In the genomic region with DNA sequence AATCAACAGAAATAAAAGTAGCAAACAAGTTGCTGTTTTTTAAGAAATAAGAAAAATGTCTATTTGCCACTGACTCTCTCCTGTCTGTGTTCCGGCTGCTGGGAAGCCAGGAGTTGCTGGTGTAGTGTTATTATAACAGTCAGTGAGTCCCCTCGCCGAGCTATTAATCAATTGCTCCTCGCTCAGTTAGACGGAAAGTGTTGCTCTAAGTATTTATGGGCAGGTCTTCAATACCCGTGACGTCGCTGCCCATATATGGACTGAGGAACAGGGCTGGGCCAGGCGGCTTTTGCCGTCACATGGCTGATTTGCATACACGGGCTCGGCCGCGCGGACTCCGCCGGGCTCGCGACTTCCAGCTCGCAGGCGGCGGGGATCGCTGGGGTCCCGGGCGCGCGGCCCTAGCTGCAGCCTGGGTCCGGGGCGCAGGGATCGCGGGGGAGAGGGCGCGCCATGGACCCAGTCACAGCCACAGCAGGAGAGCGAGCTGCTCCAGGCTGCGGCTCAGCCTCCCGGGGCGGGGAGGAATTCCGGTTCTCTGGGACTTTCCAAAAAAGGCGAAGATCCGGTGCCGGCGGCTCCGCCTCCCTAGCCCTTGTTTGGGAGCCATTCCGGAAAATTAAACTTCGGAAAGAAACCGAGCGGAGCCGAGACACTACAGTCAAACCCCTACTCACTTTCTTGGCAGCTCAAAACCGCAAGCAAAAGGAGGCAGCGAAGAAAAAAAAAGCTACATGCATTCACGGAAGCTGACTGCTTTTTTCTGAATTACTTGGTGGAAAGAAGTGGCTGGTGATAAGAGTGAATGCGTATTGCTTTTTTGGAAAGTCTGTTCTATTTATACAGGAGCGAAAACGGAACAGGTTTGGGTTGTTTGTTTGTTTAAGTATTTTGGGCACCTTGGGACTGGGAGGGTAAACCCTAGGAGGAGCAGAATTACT, we compare ENCODE assay signal across 8 cellular contexts. TPM values are rescaled to one million over a fixed set of nuclear protein-coding genes. Genes with fewer than 3 reads are reported as not detected.
DNase-seq lines count a peak whose midpoint lies in the region; ATAC-seq lines count a peak whose summit lies in the region.

TSS of gene EGR2 (minus strand) at position 188 of the 941 bp plus-strand sequence. CDS start 337 bp downstream, outside the sequence.

- intact Hi-C loops in CD4-positive, alpha-beta memory T cell (cut with micrococcal nuclease), result loop anchor here (1.0 to 10.0 kb wide), 13 partner anchors 12 to 915 kb away; partner anchors contain the start of genes ADO, ARID5B and NRBF2

- H3K9me3 Mint-ChIP-seq in CD4-positive, alpha-beta memory T cell, result no peaks in the 10 kb centered on the region
- no peaks in the 10 kb centered on the region for H3K9me3 Mint-ChIP-seq in memory B cell

- peaks cover 25 to 57% (median 38%) of the 10 kb centered on the region in 4 donors for H3K4me1 Mint-ChIP-seq in CD4-positive, alpha-beta memory T cell
- peaks cover 35% of the 10 kb centered on the region for H3K4me1 Mint-ChIP-seq in memory B cell

- H3K9me3 ChIP-seq in CD4-positive, alpha-beta memory T cell (ENCODE audit: control insufficient read depth in 1 of 2, low read length in 2 of 2), result no peaks in the 10 kb centered on the region
- no peaks in the 10 kb centered on the region for H3K9me3 ChIP-seq in effector memory CD4-positive, alpha-beta T cell (ENCODE audit: control insufficient read depth, low read length)

- peak within 1 kb of the TSS; percentile 62 to 66 for H3K4me3 ChIP-seq in CD4-positive, alpha-beta memory T cell (ENCODE audit: low read length in 2 of 2)
- H3K4me3 ChIP-seq in effector memory CD4-positive, alpha-beta T cell (ENCODE audit: insufficient read depth, low read depth, low read length, poor library complexity, severe bottlenecking), result peak within 1 kb of the TSS; percentile 91

- H3K27ac Mint-ChIP-seq in CD4-positive, alpha-beta memory T cell, result peak within 1 kb of the TSS; percentile 91 to 99 (median 97)
- peak within 1 kb of the TSS; percentile 89 for H3K27ac Mint-ChIP-seq in memory B cell

- CTCF ChIA-PET in CD4-positive, alpha-beta memory T cell (lab: Charles Lee; ENCODE audit: partially characterized antibody), result interaction anchor here (0.7 to 8.3 kb wide), 31 partner anchors 8 to 379 kb away, joined by 3 to 166 read pairs (median 5); partner anchors contain the start of genes ADO and NRBF2

- peak; percentile 97 to 99 (median 98) for DNase-seq in CD4-positive, alpha-beta memory T cell
- DNase-seq in HK-2 (ENCODE audit: unreplicated experiment) (peak; percentile 96), NK-92 (lab: John Stamatoyannopoulos, UW; ENCODE audit: unreplicated experiment) (peak; percentile 48), memory B cell (ENCODE audit: low spot score in 2 of 2) (peak; percentile 93 to 97)
- DNase-seq in activated CD8-positive, alpha-beta memory T cell treated with anti-CD3 and anti-CD28 coated beads for 48 hours (ENCODE audit: low read depth in 2 of 3, low spot score in 2 of 3), result peak; percentile 81 to 86 (median 86)
- DNase-seq in effector memory CD4-positive, alpha-beta T cell, result peak; percentile 86 to 94 (median 92)
- DNase-seq in stimulated activated CD8-positive, alpha-beta memory T cell treated with anti-CD3 and anti-CD28 coated beads, Interleukin-12 subunit alpha, Interleukin-12 subunit beta, amount 100 ng/mL, for 1 hour (ENCODE audit: low read depth), result peak; percentile 92

- no peaks in the 10 kb centered on the region for H3K36me3 ChIP-seq in CD4-positive, alpha-beta memory T cell (ENCODE audit: insufficient read depth, low read length)
- H3K36me3 ChIP-seq in effector memory CD4-positive, alpha-beta T cell (ENCODE audit: control insufficient read depth, insufficient read depth, low read length), result no peaks in the 10 kb centered on the region

- peak within 1 kb of the TSS; percentile 90 to 100 (median 98) for H3K4me3 Mint-ChIP-seq in CD4-positive, alpha-beta memory T cell
- H3K4me3 Mint-ChIP-seq in memory B cell, result peak within 1 kb of the TSS; percentile 91

- peaks cover 25% of the 10 kb centered on the region for H3K27me3 ChIP-seq in CD4-positive, alpha-beta memory T cell (ENCODE audit: insufficient read depth, low read length)
- H3K27me3 ChIP-seq in effector memory CD4-positive, alpha-beta T cell (replicated peaks; ENCODE audit: control insufficient read depth, insufficient read depth, low read length, poor library complexity, severe bottlenecking), result peaks cover 32% of the 10 kb centered on the region

- H3K27ac ChIP-seq in CD4-positive, alpha-beta memory T cell (ENCODE audit: low read depth, low read length), result peak within 1 kb of the TSS; percentile 69
- H3K27ac ChIP-seq in effector memory CD4-positive, alpha-beta T cell (ENCODE audit: insufficient read depth, low read length, poor library complexity, severe bottlenecking), result peak within 1 kb of the TSS; percentile 80

- H3K4me1 ChIP-seq in CD4-positive, alpha-beta memory T cell (ENCODE audit: insufficient read depth, low read length), result peaks cover 40% of the 10 kb centered on the region
- H3K4me1 ChIP-seq in effector memory CD4-positive, alpha-beta T cell (ENCODE audit: control insufficient read depth, insufficient read depth, low read length, poor library complexity, severe bottlenecking), result peaks cover 41% of the 10 kb centered on the region

- POLR2A ChIA-PET in CD4-positive, alpha-beta memory T cell (lab: Charles Lee; ENCODE audit: partially characterized antibody), result interaction anchor here (0.7 to 6.0 kb wide), 19 partner anchors 12 to 1066 kb away, joined by 3 to 109 read pairs (median 6); partner anchors contain the start of genes ADO and NRBF2

- H3K36me3 Mint-ChIP-seq in CD4-positive, alpha-beta memory T cell, result peaks cover 0 to 11% of the 10 kb centered on the region in 2 donors
- H3K36me3 Mint-ChIP-seq in memory B cell, result peaks cover 3% of the 10 kb centered on the region

- peaks cover 27 to 34% of the 10 kb centered on the region in 2 donors for H3K27me3 Mint-ChIP-seq in CD4-positive, alpha-beta memory T cell
- H3K27me3 Mint-ChIP-seq in memory B cell, result peaks cover 8% of the 10 kb centered on the region

- ATAC-seq in GM19455 (IDR thresholded peaks at IDR 0.05; ENCODE audit: unreplicated experiment) (peak; percentile 78), memory B cell (ENCODE audit: low read depth) (peak; percentile 78)

RNA-seq across cellular contexts. Expression of gene EGR2, which starts in this region (rescaled TPM):
- total RNA-seq in CD4-positive, alpha-beta memory T cell, result 1 to 10 TPM; 2.0 to 2.2 TPM
- under 1 TPM in 1 of 2 donors, not detected in 1; 0.22 TPM for polyA plus RNA-seq in CD4-positive, alpha-beta memory T cell

Comparison
In these comparisons a context has a peak if more than half of its experiments do, and no peak if none do; other contexts are left out.
1. Peak in every context shown above with its lines: DNase-seq, ATAC-seq, H3K4me3 ChIP-seq and H3K27ac ChIP-seq.
2. DNase-seq: peak in every context shown above with its lines; median percentile 98 in CD4-positive, alpha-beta memory T cell; 96 in HK-2; 95 in memory B cell; 92 in effector memory CD4-positive, alpha-beta T cell; 92 in stimulated activated CD8-positive, alpha-beta memory T cell treated with anti-CD3 and anti-CD28 coated beads, Interleukin-12 subunit alpha, Interleukin-12 subunit beta, amount 100 ng/mL, for 1 hour; 86 in activated CD8-positive, alpha-beta memory T cell treated with anti-CD3 and anti-CD28 coated beads for 48 hours; 48 in NK-92.